22 cellular contexts compared by ENCODE assay signal in the genomic region with DNA sequence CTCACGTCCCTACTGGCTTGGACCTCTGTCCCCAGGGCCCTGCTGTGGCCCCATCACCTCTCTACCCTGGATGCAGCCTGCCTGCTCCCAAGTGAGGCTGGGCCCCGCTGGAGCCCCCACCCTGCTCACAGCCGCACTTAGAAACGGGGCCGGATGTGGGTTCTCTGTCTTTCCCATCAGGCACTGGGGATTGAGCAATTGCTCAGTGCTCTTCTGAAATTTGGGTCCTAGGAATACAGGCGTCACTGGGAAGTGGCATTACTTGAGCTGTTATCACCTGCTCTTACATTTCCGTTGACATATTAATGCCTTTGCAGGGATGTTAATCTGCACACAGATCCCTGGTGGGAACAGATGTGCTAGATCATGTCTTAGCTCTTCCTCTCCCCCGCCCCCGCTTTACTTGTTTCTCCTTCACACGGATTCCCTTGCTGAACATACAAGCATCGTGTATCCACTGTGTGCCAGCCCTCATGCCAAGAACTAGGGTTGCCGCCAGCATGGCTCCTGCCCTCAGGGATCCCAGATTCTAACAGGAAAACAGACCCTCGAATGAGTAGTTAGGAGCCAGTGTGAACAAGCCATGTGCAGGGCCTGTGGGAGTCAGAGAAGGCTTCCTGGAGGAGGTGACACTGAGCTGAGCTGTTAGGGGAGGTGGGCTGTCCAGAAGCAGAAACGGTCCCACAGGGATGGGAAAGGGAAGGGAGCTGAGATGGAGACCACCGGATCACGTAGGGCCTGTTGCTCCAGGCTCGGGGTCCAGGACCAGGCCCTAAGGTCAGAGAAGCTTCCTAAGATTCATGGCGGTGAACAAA.
DNase-seq lines count a peak whose midpoint lies in the region; TF ChIP-seq lines count a peak whose summit lies in the region.
"Had no signal": no experiment of that assay in that cellular context is flagged by ENCODE, and none has a peak within 500 bp of the region (broad histone marks: within the 10 kb centered on the region; RNA-seq: fewer than 3 reads in every experiment).

No MANE protein-coding gene starts in this region.

- TF ChIP-seq EP300 in SK-N-SH (IDR thresholded peaks at IDR 0.05; ENCODE audit: borderline replicate concordance in 1 of 2, low read depth in 1 of 2, low read length in 1 of 2): no peak

- H3K4me3 ChIP-seq in fibroblast of pulmonary artery (replicated peaks; ENCODE audit: low read depth, low read length): no peak overlapping the region
- no peak overlapping the region for H3K4me3 ChIP-seq in SK-N-SH (ENCODE audit: low read depth in 2 of 2, low read length in 1 of 2)
- H3K4me3 ChIP-seq: cardiac muscle cell, HAP-1, hepatocyte, Peyer's patch, skin epidermis had no signal

- no peak overlapping the region for H2AFZ ChIP-seq in SK-N-SH (ENCODE audit: low read depth)
- H2AFZ ChIP-seq: hepatocyte had no signal

- no peak overlapping the region for H3K4me2 ChIP-seq in SK-N-SH
- H3K4me2 ChIP-seq: hepatocyte had no signal

- TF ChIP-seq RAD21 in SK-N-SH (IDR thresholded peaks at IDR 0.05; ENCODE audit: low read length): no peak

- no peak overlapping the region for H3K27ac ChIP-seq in SK-N-SH (ENCODE audit: low read depth in 2 of 2, low read length in 1 of 2)
- H3K27ac ChIP-seq: cardiac muscle cell, hepatocyte, Peyer's patch, skin epidermis had no signal

- H3K79me2 ChIP-seq in SK-N-SH (ENCODE audit: insufficient read depth): peaks cover 13% of the 10 kb centered on the region; the same call in 1 of the 2 replicates
- H3K79me2 ChIP-seq: hepatocyte had no signal

- DNase-seq in AG20443 (ENCODE audit: low spot score) (peak; percentile 43), Kasumi-1 (lab: John Stamatoyannopoulos, UW) (peak; percentile 89), SKM-1 treated with dmso at 0.1 percent for 144 hours (lab: John Stamatoyannopoulos, UW; ENCODE audit: unreplicated experiment) (peak; percentile 83), fibroblast of pulmonary artery (ENCODE audit: low read depth) (peak; percentile 38), SK-N-SH (no peak), NCI-H526 (lab: John Stamatoyannopoulos, UW) (no peak), SHP77 treated with DMSO at 0.1 percent for 48 hours (lab: John Stamatoyannopoulos, UW) (no peak)
- DNase-seq in activated CD4-positive, alpha-beta T cell treated with anti-CD3 and anti-CD28 coated beads, Interleukin-2, amount 50 U/mL, for 48 hours: no peak
- DNase-seq: ACHN; activated CD4-positive, alpha-beta T cell treated with anti-CD3 and anti-CD28 coated beads, Interleukin-2, amount 10 ng/mL, durations not matched to agents 24 days and 14 days; activated naive CD8-positive, alpha-beta T cell treated with anti-CD3 and anti-CD28 coated beads, Interleukin-2, amount 10 ng/mL, durations not matched to agents 7 days and 5 days; activated T-cell treated with anti-CD3 and anti-CD28 coated beads, Interleukin-2, amount 50 U/mL, for 72 hours; effector memory CD4-positive, alpha-beta T cell; NCI-H1694; NCI-H510A treated with DMSO at 0.1 percent for 48 hours; occipital lobe; Peyer's patch; stimulated activated naive CD4-positive, alpha-beta T cell had no signal

- POLR2A ChIA-PET in SK-N-SH (lab: Yijun Ruan, JAX): no interaction called here

- H3K4me1 ChIP-seq in SK-N-SH (ENCODE audit: control insufficient read depth in 1 of 2, insufficient read depth in 2 of 2, low read depth in 1 of 2, low read length in 1 of 2): no peaks in the 10 kb centered on the region; a peak in 1 of 4 replicates
- H3K4me1 ChIP-seq: HAP-1 had no signal

- no peaks in the 10 kb centered on the region for H3K9me2 ChIP-seq in SK-N-SH

- 94% methylated on average over 15 of the region's 18 CpGs for WGBS in SK-N-SH (ENCODE audit: low lambda C conversion rate)

- H3K9ac ChIP-seq in SK-N-SH: no peak overlapping the region

- H4K20me1 ChIP-seq in SK-N-SH (ENCODE audit: insufficient read depth): no peaks in the 10 kb centered on the region

- H3K36me3 ChIP-seq in SK-N-SH (replicated peaks in 1 of 2; ENCODE audit: control insufficient read depth in 1 of 2, insufficient read depth in 2 of 2, low read length in 1 of 2): peaks cover 25 to 35% of the 10 kb centered on the region in 2 experiments
- H3K36me3 ChIP-seq: cardiac muscle cell had no signal

- H3K27me3 ChIP-seq in SK-N-SH (ENCODE audit: insufficient read depth): no peaks in the 10 kb centered on the region
- H3K27me3 ChIP-seq: cardiac muscle cell, hepatocyte, Peyer's patch had no signal

- TF ChIP-seq CTCF in fibroblast of pulmonary artery (IDR thresholded peaks at IDR 0.05; ENCODE audit: low read length, missing control alignments) (no peak), SK-N-SH (IDR thresholded peaks at IDR 0.05) (no peak)

- CTCF ChIA-PET in SK-N-SH (lab: Yijun Ruan, JAX): interaction anchor here (1.3 to 8.2 kb wide), 5 partner anchors 11 to 197 kb away, joined by 3 to 55 read pairs (median 3); no protein-coding TSS in a partner anchor

- H3K9me3 ChIP-seq in SK-N-SH: no peaks in the 10 kb centered on the region
- H3K9me3 ChIP-seq: HAP-1, Peyer's patch had no signal

- H3F3A ChIP-seq in SK-N-SH (replicated peaks; ENCODE audit: insufficient read depth): peaks cover 7% of the 10 kb centered on the region

TF ChIP-seq in SK-N-SH, 30 proteins besides CTCF, POLR2A, EP300 and RAD21:
- TF ChIP-seq SMC3 (IDR thresholded peaks at IDR 0.05; ENCODE audit: low read depth, low read length): no peak
- TF ChIP-seq, protein P1, sequence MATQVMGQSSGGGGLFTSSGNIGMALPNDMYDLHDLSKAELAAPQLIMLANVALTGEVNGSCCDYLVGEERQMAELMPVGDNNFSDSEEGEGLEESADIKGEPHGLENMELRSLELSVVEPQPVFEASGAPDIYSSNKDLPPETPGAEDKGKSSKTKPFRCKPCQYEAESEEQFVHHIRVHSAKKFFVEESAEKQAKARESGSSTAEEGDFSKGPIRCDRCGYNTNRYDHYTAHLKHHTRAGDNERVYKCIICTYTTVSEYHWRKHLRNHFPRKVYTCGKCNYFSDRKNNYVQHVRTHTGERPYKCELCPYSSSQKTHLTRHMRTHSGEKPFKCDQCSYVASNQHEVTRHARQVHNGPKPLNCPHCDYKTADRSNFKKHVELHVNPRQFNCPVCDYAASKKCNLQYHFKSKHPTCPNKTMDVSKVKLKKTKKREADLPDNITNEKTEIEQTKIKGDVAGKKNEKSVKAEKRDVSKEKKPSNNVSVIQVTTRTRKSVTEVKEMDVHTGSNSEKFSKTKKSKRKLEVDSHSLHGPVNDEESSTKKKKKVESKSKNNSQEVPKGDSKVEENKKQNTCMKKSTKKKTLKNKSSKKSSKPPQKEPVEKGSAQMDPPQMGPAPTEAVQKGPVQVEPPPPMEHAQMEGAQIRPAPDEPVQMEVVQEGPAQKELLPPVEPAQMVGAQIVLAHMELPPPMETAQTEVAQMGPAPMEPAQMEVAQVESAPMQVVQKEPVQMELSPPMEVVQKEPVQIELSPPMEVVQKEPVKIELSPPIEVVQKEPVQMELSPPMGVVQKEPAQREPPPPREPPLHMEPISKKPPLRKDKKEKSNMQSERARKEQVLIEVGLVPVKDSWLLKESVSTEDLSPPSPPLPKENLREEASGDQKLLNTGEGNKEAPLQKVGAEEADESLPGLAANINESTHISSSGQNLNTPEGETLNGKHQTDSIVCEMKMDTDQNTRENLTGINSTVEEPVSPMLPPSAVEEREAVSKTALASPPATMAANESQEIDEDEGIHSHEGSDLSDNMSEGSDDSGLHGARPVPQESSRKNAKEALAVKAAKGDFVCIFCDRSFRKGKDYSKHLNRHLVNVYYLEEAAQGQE (IDR thresholded peaks at IDR 0.05; ENCODE audit: low read depth, low read length): no peak
- TF ChIP-seq NRF1 (IDR thresholded peaks at IDR 0.05; ENCODE audit: low read depth, low read length): no peak
- TF ChIP-seq CHD2 (IDR thresholded peaks at IDR 0.05; ENCODE audit: low read length, partially characterized antibody): no peak
- TF ChIP-seq, protein P2, sequence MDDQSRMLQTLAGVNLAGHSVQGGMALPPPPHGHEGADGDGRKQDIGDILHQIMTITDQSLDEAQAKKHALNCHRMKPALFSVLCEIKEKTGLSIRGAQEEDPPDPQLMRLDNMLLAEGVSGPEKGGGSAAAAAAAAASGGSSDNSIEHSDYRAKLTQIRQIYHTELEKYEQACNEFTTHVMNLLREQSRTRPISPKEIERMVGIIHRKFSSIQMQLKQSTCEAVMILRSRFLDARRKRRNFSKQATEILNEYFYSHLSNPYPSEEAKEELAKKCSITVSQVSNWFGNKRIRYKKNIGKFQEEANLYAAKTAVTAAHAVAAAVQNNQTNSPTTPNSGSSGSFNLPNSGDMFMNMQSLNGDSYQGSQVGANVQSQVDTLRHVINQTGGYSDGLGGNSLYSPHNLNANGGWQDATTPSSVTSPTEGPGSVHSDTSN (IDR thresholded peaks at IDR 0.05): no peak
- TF ChIP-seq MXI1 (IDR thresholded peaks at IDR 0.05; ENCODE audit: low read depth, low read length): no peak

Comparison
In these comparisons a context has a peak if more than half of its experiments do, and no peak if none do; other contexts are left out.
1. DNase-seq: peak in AG20443 (single experiment), Kasumi-1 (2 of 2), SKM-1 treated with dmso at 0.1 percent for 144 hours (single experiment) and fibroblast of pulmonary artery (single experiment); none in SK-N-SH (single experiment), NCI-H526 (0 of 2), SHP77 treated with DMSO at 0.1 percent for 48 hours (single experiment) and activated CD4-positive, alpha-beta T cell treated with anti-CD3 and anti-CD28 coated beads, Interleukin-2, amount 50 U/mL, for 48 hours (0 of 2).